Comparison of ENCODE assay signal across 1 cellular context in the genomic region with DNA sequence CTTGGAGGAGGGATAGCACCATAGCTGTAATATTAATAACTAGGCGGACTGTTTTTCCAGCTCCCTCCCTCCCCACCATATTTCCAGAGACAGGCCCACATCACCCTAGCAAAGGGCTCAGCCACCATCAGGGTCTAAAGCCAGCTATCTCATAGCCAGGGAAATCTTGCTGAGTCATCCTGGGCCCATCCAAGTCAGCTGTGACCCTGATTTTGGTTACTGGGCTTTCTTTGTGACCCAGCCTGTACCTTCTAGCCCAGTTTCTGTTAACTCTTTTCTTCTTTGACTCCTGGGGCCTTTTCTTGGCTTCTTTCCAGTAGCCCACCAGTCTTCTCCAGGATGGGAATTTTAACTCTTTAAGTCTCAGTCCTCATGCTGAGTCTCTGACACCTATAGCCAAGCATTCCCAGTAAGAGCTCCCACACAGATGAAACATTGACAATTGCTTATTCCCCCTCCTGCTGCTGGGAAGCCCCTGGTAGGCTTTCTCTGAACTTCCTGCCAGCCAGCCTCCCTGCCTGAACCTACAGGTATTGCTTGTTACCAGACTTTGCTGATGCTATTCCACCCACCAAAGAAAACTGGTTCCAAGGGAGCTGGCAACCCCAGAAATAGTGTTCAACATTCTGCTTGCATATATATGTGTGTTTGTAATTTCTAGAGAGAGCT.
A peak's percentile ranks its signal among the peaks of the same experiment; 100 is the strongest.
TF ChIP-seq lines count a peak whose summit lies in the region.

No MANE protein-coding gene starts in this region.

TF ChIP-seq in GM12878, 131 proteins besides CTCF, POLR2A, EP300 and RAD21 (continued from another document):
- TF ChIP-seq, protein P1, sequence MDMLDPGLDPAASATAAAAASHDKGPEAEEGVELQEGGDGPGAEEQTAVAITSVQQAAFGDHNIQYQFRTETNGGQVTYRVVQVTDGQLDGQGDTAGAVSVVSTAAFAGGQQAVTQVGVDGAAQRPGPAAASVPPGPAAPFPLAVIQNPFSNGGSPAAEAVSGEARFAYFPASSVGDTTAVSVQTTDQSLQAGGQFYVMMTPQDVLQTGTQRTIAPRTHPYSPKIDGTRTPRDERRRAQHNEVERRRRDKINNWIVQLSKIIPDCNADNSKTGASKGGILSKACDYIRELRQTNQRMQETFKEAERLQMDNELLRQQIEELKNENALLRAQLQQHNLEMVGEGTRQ (IDR thresholded peaks at IDR 0.05; ENCODE audit: borderline replicate concordance, low read depth, low read length), result no peak
- TF ChIP-seq, protein P2, sequence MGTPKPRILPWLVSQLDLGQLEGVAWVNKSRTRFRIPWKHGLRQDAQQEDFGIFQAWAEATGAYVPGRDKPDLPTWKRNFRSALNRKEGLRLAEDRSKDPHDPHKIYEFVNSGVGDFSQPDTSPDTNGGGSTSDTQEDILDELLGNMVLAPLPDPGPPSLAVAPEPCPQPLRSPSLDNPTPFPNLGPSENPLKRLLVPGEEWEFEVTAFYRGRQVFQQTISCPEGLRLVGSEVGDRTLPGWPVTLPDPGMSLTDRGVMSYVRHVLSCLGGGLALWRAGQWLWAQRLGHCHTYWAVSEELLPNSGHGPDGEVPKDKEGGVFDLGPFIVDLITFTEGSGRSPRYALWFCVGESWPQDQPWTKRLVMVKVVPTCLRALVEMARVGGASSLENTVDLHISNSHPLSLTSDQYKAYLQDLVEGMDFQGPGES (IDR thresholded peaks at IDR 0.05), result no peak
- TF ChIP-seq EGR1 (IDR thresholded peaks at IDR 0.05; ENCODE audit: borderline replicate concordance in 1 of 2, low read depth in 2 of 2, low read length in 2 of 2) (no peak), NFIC (IDR thresholded peaks at IDR 0.05; ENCODE audit: low read depth, low read length) (peak; percentile 66; the same call in 1 of the 2 replicates), NR2F1 (conservative IDR thresholded peaks at IDR 0.05) (no peak; the same call in 1 of the 2 replicates), ZNF274 (IDR thresholded peaks at IDR 0.05; ENCODE audit: insufficient read depth, insufficient read length) (no peak), EZH2 (IDR thresholded peaks at IDR 0.05; ENCODE audit: borderline replicate concordance, control insufficient read depth, low read depth, low read length) (no peak), CREM (IDR thresholded peaks at IDR 0.05; ENCODE audit: low read depth) (peak; percentile 66; the same call in 1 of the 2 replicates), BHLHE40 (IDR thresholded peaks at IDR 0.05; ENCODE audit: borderline replicate concordance in 1 of 2, low read depth in 2 of 2, low read length in 1 of 2) (no peak), ZNF622 (IDR thresholded peaks at IDR 0.05) (no peak)
